In the genomic region with DNA sequence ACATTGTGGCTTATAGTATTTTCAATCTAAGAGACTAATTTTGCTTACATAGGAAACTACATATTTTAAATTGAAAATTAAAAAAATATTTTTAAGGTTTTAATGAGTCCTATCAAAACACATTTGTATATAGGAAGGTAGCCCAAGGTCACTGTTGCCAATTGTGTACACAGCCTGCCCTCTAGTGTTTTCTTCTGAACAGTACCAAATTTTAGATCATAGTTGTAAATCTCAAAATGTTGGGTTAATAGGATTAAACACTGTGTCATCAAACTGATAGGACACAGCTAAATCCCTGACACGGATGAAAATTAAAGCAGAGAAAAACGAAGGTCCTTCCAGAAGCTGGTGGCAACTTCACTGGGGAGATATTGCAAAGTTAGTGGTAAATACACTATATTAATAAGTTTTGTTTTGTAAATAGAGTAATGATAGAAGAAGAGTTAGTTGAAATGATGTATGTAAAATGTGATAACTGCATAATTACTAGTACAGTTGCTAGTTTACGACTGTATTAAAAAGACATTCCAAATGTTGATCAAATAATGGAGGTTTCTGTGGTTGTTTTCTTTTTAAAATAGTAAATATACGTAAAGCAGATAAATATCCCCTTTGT, we compare ENCODE assay signal across 1 cellular context.
TF ChIP-seq lines count a peak whose summit lies in the region.

No MANE protein-coding gene starts in this region.

TF ChIP-seq in WTC11, 78 proteins besides CTCF, POLR2A, EP300 and RAD21 (continued from another document):
- TF ChIP-seq, protein P1, sequence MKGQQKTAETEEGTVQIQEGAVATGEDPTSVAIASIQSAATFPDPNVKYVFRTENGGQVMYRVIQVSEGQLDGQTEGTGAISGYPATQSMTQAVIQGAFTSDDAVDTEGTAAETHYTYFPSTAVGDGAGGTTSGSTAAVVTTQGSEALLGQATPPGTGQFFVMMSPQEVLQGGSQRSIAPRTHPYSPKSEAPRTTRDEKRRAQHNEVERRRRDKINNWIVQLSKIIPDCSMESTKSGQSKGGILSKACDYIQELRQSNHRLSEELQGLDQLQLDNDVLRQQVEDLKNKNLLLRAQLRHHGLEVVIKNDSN (CRISPR knock-in tag; IDR thresholded peaks at IDR 0.05) = no peak
